In genomic region chr9:107733530-107733907, GRCh38 we compare ENCODE assay signal across 11 cellular contexts.
DNase-seq lines count a peak whose midpoint lies in the region; ATAC-seq, FAIRE-seq and TF ChIP-seq lines count a peak whose summit lies in the region.
"Had no signal": no experiment of that assay in that cellular context is flagged by ENCODE, and none has a peak within 500 bp of the region (broad histone marks: within the 10 kb centered on the region; RNA-seq: fewer than 3 reads in every experiment).

No MANE protein-coding gene starts in this region.

- H3K9me1 ChIP-seq in IMR-90 (ENCODE audit: insufficient read depth, low read length): peaks cover 11% of the 10 kb centered on the region

- H2AFZ ChIP-seq in IMR-90 (replicated peaks; ENCODE audit: low read length, poor library complexity) (peak overlapping the region; percentile 78), PC-9 (no peak overlapping the region)

- H2BK5ac ChIP-seq in IMR-90 (ENCODE audit: low read depth, low read length, poor library complexity, severe bottlenecking): peak overlapping the region; percentile 80

- H3K4ac ChIP-seq in IMR-90 (ENCODE audit: low read depth, low read length): peak overlapping the region; percentile 90

- H3K36me3 ChIP-seq in IMR-90 (ENCODE audit: control insufficient read depth, insufficient read depth, low read length) (no peaks in the 10 kb centered on the region), subcutaneous abdominal adipose tissue (ENCODE audit: control insufficient read depth in 5 of 5, insufficient read depth in 5 of 5, low read length in 5 of 5) (no peaks in the 10 kb centered on the region), PC-9 (ENCODE audit: low read depth) (no peaks in the 10 kb centered on the region)
- H3K36me3 ChIP-seq: neutrophil had no signal

- peak overlapping the region; percentile 79; the same call in 1 of the 2 replicates for H3K56ac ChIP-seq in IMR-90 (ENCODE audit: extremely low read depth, insufficient read depth, low read length)

- peak overlapping the region; percentile 94 for H3K18ac ChIP-seq in IMR-90 (ENCODE audit: low read depth, low read length)

- in situ Hi-C loops in IMR-90 (cut with MboI; ENCODE audit: low sequenced_read_pairs): loop anchor here (10.0 to 25.0 kb wide), 4 partner anchors 249 to 846 kb away; partner anchors contain the start of gene KLF4

- H3K23ac ChIP-seq in IMR-90 (ENCODE audit: low read depth, low read length): peak overlapping the region; percentile 82

- no peaks in the 10 kb centered on the region for H3K79me2 ChIP-seq in PC-9 (ENCODE audit: low read depth)

- H3K9ac ChIP-seq in IMR-90 (ENCODE audit: low read depth, low read length) (peak overlapping the region; percentile 75), subcutaneous abdominal adipose tissue (ENCODE audit: low read length in 5 of 5) (peak overlapping the region; percentile 4 to 74 (median 50))

- no peaks in the 10 kb centered on the region for H3K36me3 Mint-ChIP-seq in WTC11

- H3K4me1 ChIP-seq in IMR-90 (ENCODE audit: control insufficient read depth, insufficient read depth, low read length) (peaks cover 28% of the 10 kb centered on the region), subcutaneous abdominal adipose tissue (ENCODE audit: control insufficient read depth in 5 of 5, insufficient read depth in 5 of 5, low read length in 5 of 5) (peaks cover 10 to 45% (median 39%) of the 10 kb centered on the region in 5 donors), PC-9 (replicated peaks; ENCODE audit: insufficient read depth) (no peaks in the 10 kb centered on the region; the same call in 1 of the 2 replicates)

- BruUV-seq in IMR-90 (replicated peaks; lab: Mats Ljungman, UMichigan) (no TSS peak), PC-9 (replicated peaks; lab: Mats Ljungman, UMichigan) (no TSS peak)

- TF ChIP-seq POLR2A in IMR-90 (IDR thresholded peaks at IDR 0.05; ENCODE audit: low read depth, low read length): no peak

- H3K4me3 ChIP-seq in IMR-90 (ENCODE audit: insufficient read depth, low read depth, low read length) (peak overlapping the region; percentile 23; the same call in 1 of the 2 replicates), subcutaneous abdominal adipose tissue (ENCODE audit: low read depth in 1 of 5, low read length in 5 of 5) (peak overlapping the region; percentile 8 to 39 (median 25)), PC-9 (no peak overlapping the region)

- H4K91ac ChIP-seq in IMR-90 (ENCODE audit: insufficient read depth, low read depth, low read length): peak overlapping the region; percentile 70

- DNase-seq in IMR-90: no peak
- DNase-seq in left lobe of liver (ENCODE audit: low spot score): peak; percentile 65
- no peak for DNase-seq in urothelium cell line (ENCODE audit: low spot score)
- no peak for DNase-seq in PC-9
- no peak for DNase-seq in NCI-H524 (lab: John Stamatoyannopoulos, UW)
- DNase-seq in WTC11 (ENCODE audit: low spot score): no peak
- DNase-seq: H7; stimulated activated naive CD4-positive, alpha-beta T cell treated with Interleukin-2 at 50 U/mL for 16 hours had no signal

- no peak for TF ChIP-seq RAD21 in IMR-90 (IDR thresholded peaks at IDR 0.05; ENCODE audit: low read length)

- H4K20me1 ChIP-seq in IMR-90 (ENCODE audit: insufficient read depth, low read length): no peaks in the 10 kb centered on the region
- no peaks in the 10 kb centered on the region for H4K20me1 ChIP-seq in PC-9 (ENCODE audit: insufficient read depth)

- H3K4me2 ChIP-seq in IMR-90 (ENCODE audit: low read depth, low read length) (peak overlapping the region; percentile 72), PC-9 (no peak overlapping the region)

- ATAC-seq in IMR-90 (ENCODE audit: low read depth) (no peak), left lobe of liver (peak; percentile 79), WTC11 (no peak)

- 77% methylated on average over 3 of the region's 5 CpGs; no CpG with 5 or more reads in 1 of the 2 experiments for WGBS in IMR-90 (ENCODE audit: extremely low coverage in 2 of 2, insufficient read length in 1 of 2), 2 experiments

- POLR2A ChIA-PET in IMR-90 (lab: Charles Lee; ENCODE audit: unreplicated experiment) (no interaction called here), PC-9 (lab: Charles Lee; ENCODE audit: unreplicated experiment) (interaction anchor here (0.6 kb wide), 1 partner anchor 47 kb away, joined by 8 read pairs; no protein-coding TSS in a partner anchor), WTC11 (lab: Charles Lee) (no interaction called here)

- peak overlapping the region; percentile 89 to 96 for H4K8ac ChIP-seq in IMR-90 (ENCODE audit: low read depth in 2 of 2, low read length in 2 of 2)

- peak overlapping the region; percentile 50; the same call in 1 of the 2 replicates for H2AK5ac ChIP-seq in IMR-90 (ENCODE audit: low read depth, low read length)

- no peaks in the 10 kb centered on the region for H3K9me3 Mint-ChIP-seq in WTC11

- H3K27me3 ChIP-seq in IMR-90 (ENCODE audit: control insufficient read depth, insufficient read depth, low read length): no peaks in the 10 kb centered on the region
- H3K27me3 ChIP-seq in subcutaneous abdominal adipose tissue (ENCODE audit: control insufficient read depth in 5 of 5, insufficient read depth in 4 of 5, low read length in 5 of 5): no peaks in the 10 kb centered on the region
- no peaks in the 10 kb centered on the region for H3K27me3 ChIP-seq in PC-9 (ENCODE audit: insufficient read depth, low read depth)
- H3K27me3 ChIP-seq: neutrophil had no signal

- no peak overlapping the region for H3K4me3 Mint-ChIP-seq in WTC11

- H3K9me3 ChIP-seq in IMR-90 (ENCODE audit: control insufficient read depth, insufficient read depth, low read length) (no peaks in the 10 kb centered on the region), subcutaneous abdominal adipose tissue (ENCODE audit: control insufficient read depth in 5 of 5, low read length in 5 of 5) (no peaks in the 10 kb centered on the region), PC-9 (ENCODE audit: insufficient read depth, low read depth) (no peaks in the 10 kb centered on the region)
- H3K9me3 ChIP-seq: neutrophil had no signal

- H3K27me3 Mint-ChIP-seq in WTC11 (ENCODE audit: low read depth): no peaks in the 10 kb centered on the region

- H2BK20ac ChIP-seq in IMR-90 (ENCODE audit: low read depth, low read length): peak overlapping the region; percentile 72

- peaks cover 9% of the 10 kb centered on the region for H3K4me1 Mint-ChIP-seq in WTC11

- intact Hi-C loops in IMR-90 (cut with micrococcal nuclease): loop anchor here (2.0 to 10.0 kb wide), 4 partner anchors 186 to 1031 kb away; partner anchors contain the start of gene KLF4
- intact Hi-C loops in PC-9 (cut with micrococcal nuclease; ENCODE audit: unreplicated experiment): no loop called here

- no peaks in the 10 kb centered on the region for H3F3A ChIP-seq in PC-9 (ENCODE audit: insufficient read depth, low read depth)

- CTCF ChIA-PET in IMR-90 (lab: Yijun Ruan, JAX) (interaction anchor here (0.6 to 1.2 kb wide), 2 partner anchors 46 to 249 kb away, joined by 3 to 4 read pairs; no protein-coding TSS in a partner anchor), PC-9 (lab: Charles Lee) (interaction anchor here (0.7 kb wide), 1 partner anchor 1208 kb away, joined by 3 read pairs; no protein-coding TSS in a partner anchor), WTC11 (lab: Charles Lee) (no interaction called here)

- peak overlapping the region; percentile 83 for H3K14ac ChIP-seq in IMR-90 (replicated peaks; ENCODE audit: low read depth, low read length)

- peak overlapping the region; percentile 96 for H4K5ac ChIP-seq in IMR-90 (ENCODE audit: low read depth, low read length)

- H2AK9ac ChIP-seq in IMR-90 (replicated peaks; ENCODE audit: low read depth, low read length, poor library complexity): peak overlapping the region; percentile 81

- peak overlapping the region; percentile 97; the same call in 2 of the 3 replicates for H2BK15ac ChIP-seq in IMR-90 (ENCODE audit: low read depth, low read length)

- TF ChIP-seq CTCF in IMR-90 (conservative IDR thresholded peaks at IDR 0.05; ENCODE audit: low read depth, low read length): no peak
- TF ChIP-seq CTCF in PC-9 (conservative IDR thresholded peaks at IDR 0.05): no peak
- no peak for TF ChIP-seq CTCF in WTC11 (IDR thresholded peaks at IDR 0.05)

- FAIRE-seq in urothelium cell line (lab: Jason Lieb, UNC): no peak

- no peak overlapping the region for H3K27ac Mint-ChIP-seq in WTC11

- no peaks in the 10 kb centered on the region; a peak in 1 of 4 replicates for H3K79me1 ChIP-seq in IMR-90 (ENCODE audit: low read depth in 1 of 2, low read length in 2 of 2)

- dilution Hi-C loops in IMR-90 (cut with HindIII; ENCODE audit: low sequenced_read_pairs, unreplicated experiment): no loop called here

- peak overlapping the region; percentile 97 for H2BK120ac ChIP-seq in IMR-90 (ENCODE audit: low read depth, low read length)

- no peaks in the 10 kb centered on the region for H3K9me2 ChIP-seq in PC-9 (ENCODE audit: insufficient read depth)

- H3K27ac ChIP-seq in IMR-90 (ENCODE audit: insufficient read depth, low read length): peak overlapping the region; percentile 98
- peak overlapping the region; percentile 70 for H3K27ac ChIP-seq in cingulate gyrus (ENCODE audit: low read depth, low read length)
- peak overlapping the region; percentile 88 for H3K27ac ChIP-seq in subcutaneous abdominal adipose tissue (ENCODE audit: low read depth, low read length)
- no peak overlapping the region for H3K27ac ChIP-seq in PC-9
- H3K27ac ChIP-seq: neutrophil had no signal

TF ChIP-seq in IMR-90, 13 proteins besides CTCF, POLR2A, EP300 and RAD21:
- TF ChIP-seq BHLHE40 (IDR thresholded peaks at IDR 0.05; ENCODE audit: low read depth, low read length) (no peak), FOS (IDR thresholded peaks at IDR 0.05; ENCODE audit: low read depth, low read length) (no peak)
- TF ChIP-seq, protein P1, sequence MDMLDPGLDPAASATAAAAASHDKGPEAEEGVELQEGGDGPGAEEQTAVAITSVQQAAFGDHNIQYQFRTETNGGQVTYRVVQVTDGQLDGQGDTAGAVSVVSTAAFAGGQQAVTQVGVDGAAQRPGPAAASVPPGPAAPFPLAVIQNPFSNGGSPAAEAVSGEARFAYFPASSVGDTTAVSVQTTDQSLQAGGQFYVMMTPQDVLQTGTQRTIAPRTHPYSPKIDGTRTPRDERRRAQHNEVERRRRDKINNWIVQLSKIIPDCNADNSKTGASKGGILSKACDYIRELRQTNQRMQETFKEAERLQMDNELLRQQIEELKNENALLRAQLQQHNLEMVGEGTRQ (IDR thresholded peaks at IDR 0.05; ENCODE audit: low read depth, low read length): peak; percentile 22; the same call in 1 of the 2 replicates

TF ChIP-seq in WTC11, 78 proteins besides CTCF, POLR2A, EP300 and RAD21 (continues in another document):
- TF ChIP-seq CREB1 (CRISPR knock-in tag; IDR thresholded peaks at IDR 0.05): no peak
- no peak for TF ChIP-seq CBFB (CRISPR knock-in tag; IDR thresholded peaks at IDR 0.05; ENCODE audit: low read depth)
